In the genomic region with DNA sequence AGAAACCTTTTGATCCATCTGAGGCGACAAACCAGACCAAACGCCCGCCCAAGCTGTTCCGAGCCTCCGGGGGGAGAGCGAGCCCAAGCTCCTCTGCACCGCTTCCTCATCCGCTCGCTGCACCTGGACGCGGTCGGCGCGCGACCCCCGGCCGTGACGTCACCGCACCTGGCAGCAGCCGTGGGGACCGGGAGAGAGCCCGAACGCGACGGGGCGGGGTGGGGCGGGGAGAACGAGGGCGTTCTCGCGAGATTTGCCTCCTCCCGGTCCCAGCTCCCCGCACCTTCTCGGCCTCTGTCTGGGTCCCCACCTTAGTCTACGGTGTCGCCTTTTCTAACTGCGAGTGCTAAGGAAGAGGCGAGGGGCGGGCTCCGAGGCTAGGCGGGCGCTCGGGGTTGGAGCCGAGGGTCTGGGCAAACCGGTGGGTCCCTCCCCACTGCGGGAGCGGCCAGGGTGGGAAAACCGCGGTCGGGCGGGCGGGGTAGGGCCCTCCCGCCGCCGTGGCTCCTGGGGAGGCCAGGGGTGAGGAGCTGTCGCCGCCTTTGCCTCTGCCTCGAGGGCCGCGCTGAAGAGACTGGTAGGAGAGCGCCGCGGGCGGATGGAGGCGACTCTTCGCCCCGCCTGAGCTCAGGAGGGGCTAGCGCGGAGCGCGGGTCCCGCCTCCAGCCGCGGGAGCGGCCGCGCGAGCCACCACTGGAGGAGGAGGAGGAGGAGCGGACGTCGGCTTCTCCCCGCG, we compare ENCODE assay signal across 1 cellular context.
TF ChIP-seq lines count a peak whose summit lies in the region.

A gene with protein sequence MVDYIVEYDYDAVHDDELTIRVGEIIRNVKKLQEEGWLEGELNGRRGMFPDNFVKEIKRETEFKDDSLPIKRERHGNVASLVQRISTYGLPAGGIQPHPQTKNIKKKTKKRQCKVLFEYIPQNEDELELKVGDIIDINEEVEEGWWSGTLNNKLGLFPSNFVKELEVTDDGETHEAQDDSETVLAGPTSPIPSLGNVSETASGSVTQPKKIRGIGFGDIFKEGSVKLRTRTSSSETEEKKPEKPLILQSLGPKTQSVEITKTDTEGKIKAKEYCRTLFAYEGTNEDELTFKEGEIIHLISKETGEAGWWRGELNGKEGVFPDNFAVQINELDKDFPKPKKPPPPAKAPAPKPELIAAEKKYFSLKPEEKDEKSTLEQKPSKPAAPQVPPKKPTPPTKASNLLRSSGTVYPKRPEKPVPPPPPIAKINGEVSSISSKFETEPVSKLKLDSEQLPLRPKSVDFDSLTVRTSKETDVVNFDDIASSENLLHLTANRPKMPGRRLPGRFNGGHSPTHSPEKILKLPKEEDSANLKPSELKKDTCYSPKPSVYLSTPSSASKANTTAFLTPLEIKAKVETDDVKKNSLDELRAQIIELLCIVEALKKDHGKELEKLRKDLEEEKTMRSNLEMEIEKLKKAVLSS (plus strand): TSS at position 293 of the 736 bp plus-strand sequence. CDS start 456 bp downstream, outside the sequence.

TF ChIP-seq in HepG2, 621 proteins besides CTCF, POLR2A, EP300 and RAD21 (continued from another document and continues in another):
- TF ChIP-seq, protein P1, sequence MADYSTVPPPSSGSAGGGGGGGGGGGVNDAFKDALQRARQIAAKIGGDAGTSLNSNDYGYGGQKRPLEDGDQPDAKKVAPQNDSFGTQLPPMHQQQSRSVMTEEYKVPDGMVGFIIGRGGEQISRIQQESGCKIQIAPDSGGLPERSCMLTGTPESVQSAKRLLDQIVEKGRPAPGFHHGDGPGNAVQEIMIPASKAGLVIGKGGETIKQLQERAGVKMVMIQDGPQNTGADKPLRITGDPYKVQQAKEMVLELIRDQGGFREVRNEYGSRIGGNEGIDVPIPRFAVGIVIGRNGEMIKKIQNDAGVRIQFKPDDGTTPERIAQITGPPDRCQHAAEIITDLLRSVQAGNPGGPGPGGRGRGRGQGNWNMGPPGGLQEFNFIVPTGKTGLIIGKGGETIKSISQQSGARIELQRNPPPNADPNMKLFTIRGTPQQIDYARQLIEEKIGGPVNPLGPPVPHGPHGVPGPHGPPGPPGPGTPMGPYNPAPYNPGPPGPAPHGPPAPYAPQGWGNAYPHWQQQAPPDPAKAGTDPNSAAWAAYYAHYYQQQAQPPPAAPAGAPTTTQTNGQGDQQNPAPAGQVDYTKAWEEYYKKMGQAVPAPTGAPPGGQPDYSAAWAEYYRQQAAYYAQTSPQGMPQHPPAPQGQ (CRISPR knock-in tag; IDR thresholded peaks at IDR 0.05; ENCODE audit: borderline replicate concordance) = no peak
- peak; percentile 93 for TF ChIP-seq ZNF841 (CRISPR knock-in tag; IDR thresholded peaks at IDR 0.05; ENCODE audit: borderline replicate concordance)
- TF ChIP-seq ZNF891 (CRISPR knock-in tag; IDR thresholded peaks at IDR 0.05) = peak; percentile 82
- TF ChIP-seq, protein P2, sequence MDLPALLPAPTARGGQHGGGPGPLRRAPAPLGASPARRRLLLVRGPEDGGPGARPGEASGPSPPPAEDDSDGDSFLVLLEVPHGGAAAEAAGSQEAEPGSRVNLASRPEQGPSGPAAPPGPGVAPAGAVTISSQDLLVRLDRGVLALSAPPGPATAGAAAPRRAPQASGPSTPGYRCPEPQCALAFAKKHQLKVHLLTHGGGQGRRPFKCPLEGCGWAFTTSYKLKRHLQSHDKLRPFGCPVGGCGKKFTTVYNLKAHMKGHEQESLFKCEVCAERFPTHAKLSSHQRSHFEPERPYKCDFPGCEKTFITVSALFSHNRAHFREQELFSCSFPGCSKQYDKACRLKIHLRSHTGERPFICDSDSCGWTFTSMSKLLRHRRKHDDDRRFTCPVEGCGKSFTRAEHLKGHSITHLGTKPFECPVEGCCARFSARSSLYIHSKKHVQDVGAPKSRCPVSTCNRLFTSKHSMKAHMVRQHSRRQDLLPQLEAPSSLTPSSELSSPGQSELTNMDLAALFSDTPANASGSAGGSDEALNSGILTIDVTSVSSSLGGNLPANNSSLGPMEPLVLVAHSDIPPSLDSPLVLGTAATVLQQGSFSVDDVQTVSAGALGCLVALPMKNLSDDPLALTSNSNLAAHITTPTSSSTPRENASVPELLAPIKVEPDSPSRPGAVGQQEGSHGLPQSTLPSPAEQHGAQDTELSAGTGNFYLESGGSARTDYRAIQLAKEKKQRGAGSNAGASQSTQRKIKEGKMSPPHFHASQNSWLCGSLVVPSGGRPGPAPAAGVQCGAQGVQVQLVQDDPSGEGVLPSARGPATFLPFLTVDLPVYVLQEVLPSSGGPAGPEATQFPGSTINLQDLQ (CRISPR knock-in tag; IDR thresholded peaks at IDR 0.05) = peak; percentile 74; the same call in 1 of the 2 replicates
- TF ChIP-seq, protein P3, sequence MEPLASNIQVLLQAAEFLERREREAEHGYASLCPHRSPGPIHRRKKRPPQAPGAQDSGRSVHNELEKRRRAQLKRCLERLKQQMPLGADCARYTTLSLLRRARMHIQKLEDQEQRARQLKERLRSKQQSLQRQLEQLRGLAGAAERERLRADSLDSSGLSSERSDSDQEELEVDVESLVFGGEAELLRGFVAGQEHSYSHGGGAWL (CRISPR knock-in tag; IDR thresholded peaks at IDR 0.05) = peak; percentile 48; the same call in 1 of the 2 replicates
- TF ChIP-seq, protein P4, sequence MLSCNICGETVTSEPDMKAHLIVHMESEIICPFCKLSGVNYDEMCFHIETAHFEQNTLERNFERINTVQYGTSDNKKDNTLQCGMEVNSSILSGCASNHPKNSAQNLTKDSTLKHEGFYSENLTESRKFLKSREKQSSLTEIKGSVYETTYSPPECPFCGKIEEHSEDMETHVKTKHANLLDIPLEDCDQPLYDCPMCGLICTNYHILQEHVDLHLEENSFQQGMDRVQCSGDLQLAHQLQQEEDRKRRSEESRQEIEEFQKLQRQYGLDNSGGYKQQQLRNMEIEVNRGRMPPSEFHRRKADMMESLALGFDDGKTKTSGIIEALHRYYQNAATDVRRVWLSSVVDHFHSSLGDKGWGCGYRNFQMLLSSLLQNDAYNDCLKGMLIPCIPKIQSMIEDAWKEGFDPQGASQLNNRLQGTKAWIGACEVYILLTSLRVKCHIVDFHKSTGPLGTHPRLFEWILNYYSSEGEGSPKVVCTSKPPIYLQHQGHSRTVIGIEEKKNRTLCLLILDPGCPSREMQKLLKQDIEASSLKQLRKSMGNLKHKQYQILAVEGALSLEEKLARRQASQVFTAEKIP (CRISPR knock-in tag; IDR thresholded peaks at IDR 0.05; ENCODE audit: borderline replicate concordance) = no peak
- TF ChIP-seq EHMT2 (IDR thresholded peaks at IDR 0.05; ENCODE audit: borderline replicate concordance, low read depth, low read length) = no peak
- TF ChIP-seq PHB2 (IDR thresholded peaks at IDR 0.05; ENCODE audit: partially characterized antibody) = no peak
- no peak for TF ChIP-seq FOXM1 (CRISPR knock-in tag; IDR thresholded peaks at IDR 0.05)
- TF ChIP-seq, protein P5, sequence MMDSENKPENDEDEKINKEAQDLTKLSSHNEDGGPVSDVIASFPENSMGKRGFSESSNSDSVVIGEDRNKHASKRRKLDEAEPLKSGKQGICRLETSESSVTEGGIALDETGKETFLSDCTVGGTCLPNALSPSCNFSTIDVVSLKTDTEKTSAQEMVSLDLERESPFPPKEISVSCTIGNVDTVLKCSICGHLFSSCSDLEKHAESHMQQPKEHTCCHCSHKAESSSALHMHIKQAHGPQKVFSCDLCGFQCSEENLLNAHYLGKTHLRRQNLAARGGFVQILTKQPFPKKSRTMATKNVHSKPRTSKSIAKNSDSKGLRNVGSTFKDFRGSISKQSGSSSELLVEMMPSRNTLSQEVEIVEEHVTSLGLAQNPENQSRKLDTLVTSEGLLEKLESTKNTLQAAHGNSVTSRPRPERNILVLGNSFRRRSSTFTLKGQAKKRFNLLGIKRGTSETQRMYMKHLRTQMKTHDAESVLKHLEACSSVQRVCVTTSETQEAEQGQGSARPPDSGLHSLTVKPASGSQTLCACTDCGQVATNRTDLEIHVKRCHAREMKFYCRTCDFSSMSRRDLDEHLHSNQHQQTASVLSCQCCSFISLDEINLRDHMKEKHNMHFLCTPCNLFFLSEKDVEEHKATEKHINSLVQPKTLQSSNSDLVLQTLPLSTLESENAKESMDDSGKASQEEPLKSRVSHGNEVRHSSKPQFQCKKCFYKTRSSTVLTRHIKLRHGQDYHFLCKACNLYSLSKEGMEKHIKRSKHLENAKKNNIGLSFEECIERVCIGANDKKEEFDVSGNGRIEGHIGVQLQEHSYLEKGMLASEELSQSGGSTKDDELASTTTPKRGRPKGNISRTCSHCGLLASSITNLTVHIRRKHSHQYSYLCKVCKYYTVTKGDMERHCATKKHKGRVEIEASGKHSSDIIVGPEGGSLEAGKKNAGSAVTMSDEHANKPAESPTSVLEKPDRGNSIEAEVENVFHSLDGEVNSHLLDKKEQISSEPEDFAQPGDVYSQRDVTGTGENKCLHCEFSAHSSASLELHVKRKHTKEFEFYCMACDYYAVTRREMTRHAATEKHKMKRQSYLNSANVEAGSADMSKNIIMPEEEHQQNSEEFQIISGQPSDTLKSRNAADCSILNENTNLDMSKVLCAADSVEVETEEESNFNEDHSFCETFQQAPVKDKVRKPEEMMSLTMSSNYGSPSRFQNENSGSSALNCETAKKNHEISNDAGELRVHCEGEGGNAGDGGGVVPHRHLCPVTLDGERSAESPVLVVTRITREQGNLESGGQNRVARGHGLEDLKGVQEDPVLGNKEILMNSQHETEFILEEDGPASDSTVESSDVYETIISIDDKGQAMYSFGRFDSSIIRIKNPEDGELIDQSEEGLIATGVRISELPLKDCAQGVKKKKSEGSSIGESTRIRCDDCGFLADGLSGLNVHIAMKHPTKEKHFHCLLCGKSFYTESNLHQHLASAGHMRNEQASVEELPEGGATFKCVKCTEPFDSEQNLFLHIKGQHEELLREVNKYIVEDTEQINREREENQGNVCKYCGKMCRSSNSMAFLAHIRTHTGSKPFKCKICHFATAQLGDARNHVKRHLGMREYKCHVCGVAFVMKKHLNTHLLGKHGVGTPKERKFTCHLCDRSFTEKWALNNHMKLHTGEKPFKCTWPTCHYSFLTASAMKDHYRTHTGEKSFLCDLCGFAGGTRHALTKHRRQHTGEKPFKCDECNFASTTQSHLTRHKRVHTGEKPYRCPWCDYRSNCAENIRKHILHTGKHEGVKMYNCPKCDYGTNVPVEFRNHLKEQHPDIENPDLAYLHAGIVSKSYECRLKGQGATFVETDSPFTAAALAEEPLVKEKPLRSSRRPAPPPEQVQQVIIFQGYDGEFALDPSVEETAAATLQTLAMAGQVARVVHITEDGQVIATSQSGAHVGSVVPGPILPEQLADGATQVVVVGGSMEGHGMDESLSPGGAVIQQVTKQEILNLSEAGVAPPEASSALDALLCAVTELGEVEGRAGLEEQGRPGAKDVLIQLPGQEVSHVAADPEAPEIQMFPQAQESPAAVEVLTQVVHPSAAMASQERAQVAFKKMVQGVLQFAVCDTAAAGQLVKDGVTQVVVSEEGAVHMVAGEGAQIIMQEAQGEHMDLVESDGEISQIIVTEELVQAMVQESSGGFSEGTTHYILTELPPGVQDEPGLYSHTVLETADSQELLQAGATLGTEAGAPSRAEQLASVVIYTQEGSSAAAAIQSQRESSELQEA (CRISPR knock-in tag; IDR thresholded peaks at IDR 0.05; ENCODE audit: not compliant biosample characterization) = peak; percentile 69
- 0 out of 2 replicates have a peak, but pooled peaks have one; percentile 64 for TF ChIP-seq ZNF235 (CRISPR knock-in tag; IDR thresholded peaks at IDR 0.05; ENCODE audit: borderline replicate concordance)
- peak; percentile 86; the same call in 1 of the 2 replicates for TF ChIP-seq ZNF558 (CRISPR knock-in tag; IDR thresholded peaks at IDR 0.05; ENCODE audit: borderline replicate concordance)
- TF ChIP-seq, protein P6, sequence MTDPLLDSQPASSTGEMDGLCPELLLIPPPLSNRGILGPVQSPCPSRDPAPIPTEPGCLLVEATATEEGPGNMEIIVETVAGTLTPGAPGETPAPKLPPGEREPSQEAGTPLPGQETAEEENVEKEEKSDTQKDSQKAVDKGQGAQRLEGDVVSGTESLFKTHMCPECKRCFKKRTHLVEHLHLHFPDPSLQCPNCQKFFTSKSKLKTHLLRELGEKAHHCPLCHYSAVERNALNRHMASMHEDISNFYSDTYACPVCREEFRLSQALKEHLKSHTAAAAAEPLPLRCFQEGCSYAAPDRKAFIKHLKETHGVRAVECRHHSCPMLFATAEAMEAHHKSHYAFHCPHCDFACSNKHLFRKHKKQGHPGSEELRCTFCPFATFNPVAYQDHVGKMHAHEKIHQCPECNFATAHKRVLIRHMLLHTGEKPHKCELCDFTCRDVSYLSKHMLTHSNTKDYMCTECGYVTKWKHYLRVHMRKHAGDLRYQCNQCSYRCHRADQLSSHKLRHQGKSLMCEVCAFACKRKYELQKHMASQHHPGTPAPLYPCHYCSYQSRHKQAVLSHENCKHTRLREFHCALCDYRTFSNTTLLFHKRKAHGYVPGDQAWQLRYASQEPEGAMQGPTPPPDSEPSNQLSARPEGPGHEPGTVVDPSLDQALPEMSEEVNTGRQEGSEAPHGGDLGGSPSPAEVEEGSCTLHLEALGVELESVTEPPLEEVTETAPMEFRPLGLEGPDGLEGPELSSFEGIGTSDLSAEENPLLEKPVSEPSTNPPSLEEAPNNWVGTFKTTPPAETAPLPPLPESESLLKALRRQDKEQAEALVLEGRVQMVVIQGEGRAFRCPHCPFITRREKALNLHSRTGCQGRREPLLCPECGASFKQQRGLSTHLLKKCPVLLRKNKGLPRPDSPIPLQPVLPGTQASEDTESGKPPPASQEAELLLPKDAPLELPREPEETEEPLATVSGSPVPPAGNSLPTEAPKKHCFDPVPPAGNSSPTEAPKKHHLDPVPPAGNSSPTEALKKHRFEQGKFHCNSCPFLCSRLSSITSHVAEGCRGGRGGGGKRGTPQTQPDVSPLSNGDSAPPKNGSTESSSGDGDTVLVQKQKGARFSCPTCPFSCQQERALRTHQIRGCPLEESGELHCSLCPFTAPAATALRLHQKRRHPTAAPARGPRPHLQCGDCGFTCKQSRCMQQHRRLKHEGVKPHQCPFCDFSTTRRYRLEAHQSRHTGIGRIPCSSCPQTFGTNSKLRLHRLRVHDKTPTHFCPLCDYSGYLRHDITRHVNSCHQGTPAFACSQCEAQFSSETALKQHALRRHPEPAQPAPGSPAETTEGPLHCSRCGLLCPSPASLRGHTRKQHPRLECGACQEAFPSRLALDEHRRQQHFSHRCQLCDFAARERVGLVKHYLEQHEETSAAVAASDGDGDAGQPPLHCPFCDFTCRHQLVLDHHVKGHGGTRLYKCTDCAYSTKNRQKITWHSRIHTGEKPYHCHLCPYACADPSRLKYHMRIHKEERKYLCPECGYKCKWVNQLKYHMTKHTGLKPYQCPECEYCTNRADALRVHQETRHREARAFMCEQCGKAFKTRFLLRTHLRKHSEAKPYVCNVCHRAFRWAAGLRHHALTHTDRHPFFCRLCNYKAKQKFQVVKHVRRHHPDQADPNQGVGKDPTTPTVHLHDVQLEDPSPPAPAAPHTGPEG (CRISPR knock-in tag; IDR thresholded peaks at IDR 0.05) = peak; percentile 91
